Comparison of ENCODE assay signal across 20 cellular contexts in genomic region chr4:169185133-169185956, GRCh38.
DNase-seq lines count a peak whose midpoint lies in the region; ATAC-seq, FAIRE-seq and TF ChIP-seq lines count a peak whose summit lies in the region.
"Had no signal": no experiment of that assay in that cellular context is flagged by ENCODE, and none has a peak within 500 bp of the region (broad histone marks: within the 10 kb centered on the region; RNA-seq: fewer than 3 reads in every experiment).

No MANE protein-coding gene starts in this region.

- peaks cover 19% of the 10 kb centered on the region for H3K4me1 ChIP-seq in mesodermal cell (ENCODE audit: control insufficient read depth, insufficient read depth, low read length, poor library complexity, severe bottlenecking)
- H3K4me1 ChIP-seq in upper lobe of left lung = peaks cover 18 to 38% (median 25%) of the 10 kb centered on the region in 4 donors

- no peak for TF ChIP-seq POLR2A in upper lobe of left lung (IDR thresholded peaks at IDR 0.05)

- H3K27ac ChIP-seq in mesodermal cell (ENCODE audit: low read depth, low read length, severe bottlenecking) (peak overlapping the region; percentile 41), upper lobe of left lung (peak overlapping the region in 3 of 4 donors; percentile 31 to 59 (median 32))
- H3K27ac ChIP-seq: 22Rv1 had no signal

- TF ChIP-seq EP300 in upper lobe of left lung (IDR thresholded peaks at IDR 0.05) = no peak

- H3K36me3 ChIP-seq in bronchial epithelial cell (ENCODE audit: control insufficient read depth, insufficient read depth, low read length) = no peaks in the 10 kb centered on the region
- H3K36me3 ChIP-seq in mesodermal cell (ENCODE audit: control insufficient read depth, insufficient read depth, low read length) = no peaks in the 10 kb centered on the region
- no peaks in the 10 kb centered on the region for H3K36me3 ChIP-seq in upper lobe of left lung

- DNase-seq in NCI-H2227 (lab: John Stamatoyannopoulos, UW; ENCODE audit: unreplicated experiment) (peak; percentile 4), NCI-H2227 treated with DMSO at 0.1 percent for 48 hours (lab: John Stamatoyannopoulos, UW) (no peak), bronchial epithelial cell (ENCODE audit: low read depth) (peak; percentile 29), upper lobe of left lung (peak in 1 of 2 donors; percentile 22), NCI-H2107 treated with DMSO at 0.1 percent for 48 hours (lab: John Stamatoyannopoulos, UW; ENCODE audit: unreplicated experiment) (no peak), RKO (ENCODE audit: low spot score) (no peak)
- DNase-seq: activated CD8-positive, alpha-beta memory T cell treated with anti-CD3 and anti-CD28 coated beads, Interleukin-2, amount 10 ng/mL, durations not matched to agents 7 days and 5 days; activated gamma-delta T cell treated with Interleukin-2 at 50 U/mL for 16 hours; effector CD8-positive, alpha-beta T cell; foreskin melanocyte; KBM-7; mesenchymal stem cell; NCI-H1436 treated with DMSO at 0.1 percent for 48 hours; occipital lobe; stimulated activated naive CD8-positive, alpha-beta T cell treated with anti-CD3 and anti-CD28 coated beads, Interleukin-15, amount 100 ng/mL, for 72 hours had no signal

- ATAC-seq in upper lobe of left lung (ENCODE audit: low FRiP score in 2 of 2) = peak in 1 of 2 donors; percentile 81
- ATAC-seq in HG03521 (IDR thresholded peaks at IDR 0.05; ENCODE audit: unreplicated experiment) = no peak
- ATAC-seq: activated CD8-positive, alpha-beta memory T cell treated with anti-CD3 and anti-CD28 coated beads, Interleukin-2, amount 10 ng/mL, durations not matched to agents 7 days and 5 days; HCT116; stimulated activated naive CD8-positive, alpha-beta T cell treated with anti-CD3 and anti-CD28 coated beads, Interleukin-15, amount 100 ng/mL, for 72 hours had no signal

- no peak for FAIRE-seq in bronchial epithelial cell (lab: Jason Lieb, UNC)

- no peaks in the 10 kb centered on the region for H3K27me3 ChIP-seq in bronchial epithelial cell (ENCODE audit: control insufficient read depth, insufficient read depth, low read length)
- no peaks in the 10 kb centered on the region for H3K27me3 ChIP-seq in upper lobe of left lung

- TF ChIP-seq CTCF in bronchial epithelial cell (IDR thresholded peaks at IDR 0.05; ENCODE audit: insufficient read depth, low read length, severe bottlenecking) (peak; percentile 7), upper lobe of left lung (IDR thresholded peaks at IDR 0.05) (peak in 2 of 6 experiments; percentile 13 to 22)

- 90 to 100% methylated on average over 2 to 3 of the region's 7 CpGs for WGBS in mesodermal cell (ENCODE audit: insufficient coverage in 2 of 2), 2 experiments
- WGBS in upper lobe of left lung, 2 donors = 66 to 79% methylated on average over 7 of the region's 7 CpGs

- no peak overlapping the region for H3K4me3 ChIP-seq in bronchial epithelial cell (ENCODE audit: low read depth, low read length)
- H3K4me3 ChIP-seq in mesodermal cell (ENCODE audit: extremely low read depth, insufficient read depth, low read length, poor library complexity, severe bottlenecking) = no peak overlapping the region
- no peak overlapping the region for H3K4me3 ChIP-seq in upper lobe of left lung
- H3K4me3 ChIP-seq: skin epidermis had no signal

- H3K9me3 ChIP-seq in mesodermal cell (ENCODE audit: control insufficient read depth, low read length) = no peaks in the 10 kb centered on the region
- no peaks in the 10 kb centered on the region for H3K9me3 ChIP-seq in upper lobe of left lung

Comparison
In these comparisons a context has a peak if more than half of its experiments do, and no peak if none do; other contexts are left out.
1. DNase-seq: peak in NCI-H2227 (single experiment) and bronchial epithelial cell (single experiment); none in NCI-H2227 treated with DMSO at 0.1 percent for 48 hours (single experiment), NCI-H2107 treated with DMSO at 0.1 percent for 48 hours (single experiment) and RKO (single experiment).